In genomic region chr7:120170384-120170783, GRCh38 we compare ENCODE assay signal across 17 cellular contexts.
"Had no signal": no experiment of that assay in that cellular context is flagged by ENCODE, and none has a peak within 500 bp of the region (broad histone marks: within the 10 kb centered on the region; RNA-seq: fewer than 3 reads in every experiment).

No MANE protein-coding gene starts in this region.

- H3K4me2 ChIP-seq: neural progenitor cell, SK-N-SH had no signal

- H3K9ac ChIP-seq: neural progenitor cell, SK-N-SH had no signal

- H3K4me3 ChIP-seq: gastroesophageal sphincter, heart left ventricle, neural progenitor cell had no signal

- FAIRE-seq: kidney, TTC549 had no signal

- ATAC-seq: esophagus mucosa; left lobe of liver; naive thymus-derived CD4-positive, alpha-beta T cell; stimulated activated naive CD8-positive, alpha-beta T cell treated with anti-CD3 and anti-CD28 coated beads, Interleukin-15, Interleukin-2, amounts not matched to agents 100 U/mL and 50 U/mL, for 24 hours had no signal

- H3K9me3 ChIP-seq: gastroesophageal sphincter, heart left ventricle, SK-N-SH had no signal

- H2AFZ ChIP-seq: neural progenitor cell had no signal

- H3K27me3 ChIP-seq: gastroesophageal sphincter, heart left ventricle, neural progenitor cell had no signal

- DNase-seq: activated CD4-positive, alpha-beta memory T cell treated with anti-CD3 and anti-CD28 coated beads, Interleukin-2, amount 10 ng/mL, durations not matched to agents 7 days and 5 days; activated naive CD4-positive, alpha-beta T cell treated with Interleukin-2 at 50 U/mL for 16 hours; activated naive CD8-positive, alpha-beta T cell treated with anti-CD3 and anti-CD28 coated beads, Interleukin-2, amount 10 ng/mL, durations not matched to agents 7 days and 5 days; activated T-cell treated with anti-CD3 and anti-CD28 coated beads, Interleukin-2, amount 50 U/mL, for 24 hours; cerebellar nuclear complex; effector CD8-positive, alpha-beta T cell; heart left ventricle; kidney; naive thymus-derived CD4-positive, alpha-beta T cell; SK-N-SH; stimulated activated CD4-positive, alpha-beta T cell treated with anti-CD3 and anti-CD28 coated beads, Interleukin-2, amount 100 ng/mL, for 24 hours; stimulated activated naive CD8-positive, alpha-beta T cell treated with anti-CD3 and anti-CD28 coated beads, Interleukin-15, Interleukin-2, amounts not matched to agents 100 U/mL and 50 U/mL, for 24 hours had no signal

- H3K36me3 ChIP-seq: gastroesophageal sphincter, heart left ventricle, neural progenitor cell had no signal

- H3K4me1 ChIP-seq: neural progenitor cell had no signal

- H3K27ac ChIP-seq: neural progenitor cell had no signal
